In the genomic region with DNA sequence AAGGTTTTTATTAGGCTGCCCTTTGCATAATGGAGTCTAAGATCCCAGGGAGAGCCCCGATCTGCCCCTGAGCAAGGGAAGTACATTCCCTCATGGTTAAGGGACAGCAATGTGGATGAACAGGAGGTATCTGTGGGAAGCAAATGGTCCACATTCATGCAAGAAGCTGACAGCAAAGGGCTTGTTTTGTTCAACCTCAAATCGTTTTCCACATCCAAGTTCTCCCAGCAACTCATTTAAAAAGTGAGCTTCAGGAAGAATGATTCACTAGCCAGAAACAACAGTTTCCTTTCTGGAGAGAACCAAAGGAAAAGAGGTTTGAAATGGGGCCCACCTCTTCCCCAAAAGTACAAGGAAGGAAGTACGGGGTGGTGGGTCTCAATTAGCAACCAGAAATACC, we compare ENCODE assay signal across 1 cellular context.
TF ChIP-seq lines count a peak whose summit lies in the region.

No MANE protein-coding gene starts in this region.

TF ChIP-seq in HepG2, 621 proteins besides CTCF, POLR2A, EP300 and RAD21:
- TF ChIP-seq SMARCC2 (IDR thresholded peaks at IDR 0.05): no peak
- no peak for TF ChIP-seq ZNF331 (CRISPR knock-in tag; IDR thresholded peaks at IDR 0.05)
- TF ChIP-seq RNF2 (conservative IDR thresholded peaks at IDR 0.05; ENCODE audit: low read depth): no peak
- TF ChIP-seq ZNF101 (CRISPR knock-in tag; IDR thresholded peaks at IDR 0.05; ENCODE audit: borderline replicate concordance, low read depth): no peak
- TF ChIP-seq MEF2D (CRISPR knock-in tag; IDR thresholded peaks at IDR 0.05): no peak
- TF ChIP-seq ZNF879 (CRISPR knock-in tag; IDR thresholded peaks at IDR 0.05): no peak
- TF ChIP-seq MYNN (CRISPR knock-in tag; IDR thresholded peaks at IDR 0.05; ENCODE audit: low read depth): no peak
- no peak for TF ChIP-seq WIZ (CRISPR knock-in tag; IDR thresholded peaks at IDR 0.05)
- no peak for TF ChIP-seq TCF12 (IDR thresholded peaks at IDR 0.05)
- TF ChIP-seq TCF12 (CRISPR knock-in tag; IDR thresholded peaks at IDR 0.05): no peak
- no peak for TF ChIP-seq ARNTL (CRISPR knock-in tag; IDR thresholded peaks at IDR 0.05)
- no peak for TF ChIP-seq STAG1 (CRISPR knock-in tag; IDR thresholded peaks at IDR 0.05)
- TF ChIP-seq, protein P1, sequence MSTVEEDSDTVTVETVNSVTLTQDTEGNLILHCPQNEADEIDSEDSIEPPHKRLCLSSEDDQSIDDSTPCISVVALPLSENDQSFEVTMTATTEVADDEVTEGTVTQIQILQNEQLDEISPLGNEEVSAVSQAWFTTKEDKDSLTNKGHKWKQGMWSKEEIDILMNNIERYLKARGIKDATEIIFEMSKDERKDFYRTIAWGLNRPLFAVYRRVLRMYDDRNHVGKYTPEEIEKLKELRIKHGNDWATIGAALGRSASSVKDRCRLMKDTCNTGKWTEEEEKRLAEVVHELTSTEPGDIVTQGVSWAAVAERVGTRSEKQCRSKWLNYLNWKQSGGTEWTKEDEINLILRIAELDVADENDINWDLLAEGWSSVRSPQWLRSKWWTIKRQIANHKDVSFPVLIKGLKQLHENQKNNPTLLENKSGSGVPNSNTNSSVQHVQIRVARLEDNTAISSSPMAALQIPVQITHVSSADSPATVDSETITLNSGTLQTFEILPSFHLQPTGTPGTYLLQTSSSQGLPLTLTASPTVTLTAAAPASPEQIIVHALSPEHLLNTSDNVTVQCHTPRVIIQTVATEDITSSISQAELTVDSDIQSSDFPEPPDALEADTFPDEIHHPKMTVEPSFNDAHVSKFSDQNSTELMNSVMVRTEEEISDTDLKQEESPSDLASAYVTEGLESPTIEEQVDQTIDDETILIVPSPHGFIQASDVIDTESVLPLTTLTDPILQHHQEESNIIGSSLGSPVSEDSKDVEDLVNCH (CRISPR knock-in tag; IDR thresholded peaks at IDR 0.05): no peak
- TF ChIP-seq, protein P2, sequence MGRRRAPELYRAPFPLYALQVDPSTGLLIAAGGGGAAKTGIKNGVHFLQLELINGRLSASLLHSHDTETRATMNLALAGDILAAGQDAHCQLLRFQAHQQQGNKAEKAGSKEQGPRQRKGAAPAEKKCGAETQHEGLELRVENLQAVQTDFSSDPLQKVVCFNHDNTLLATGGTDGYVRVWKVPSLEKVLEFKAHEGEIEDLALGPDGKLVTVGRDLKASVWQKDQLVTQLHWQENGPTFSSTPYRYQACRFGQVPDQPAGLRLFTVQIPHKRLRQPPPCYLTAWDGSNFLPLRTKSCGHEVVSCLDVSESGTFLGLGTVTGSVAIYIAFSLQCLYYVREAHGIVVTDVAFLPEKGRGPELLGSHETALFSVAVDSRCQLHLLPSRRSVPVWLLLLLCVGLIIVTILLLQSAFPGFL (CRISPR knock-in tag; IDR thresholded peaks at IDR 0.05): no peak
- no peak for TF ChIP-seq CHCHD3 (CRISPR knock-in tag; IDR thresholded peaks at IDR 0.05)
- TF ChIP-seq SRSF4 (IDR thresholded peaks at IDR 0.05; ENCODE audit: low read depth, low read length, poor library complexity, severe bottlenecking): no peak
- TF ChIP-seq CBX1 (IDR thresholded peaks at IDR 0.05; ENCODE audit: low read depth): no peak
